1 cellular context compared by ENCODE assay signal in genomic region chr4:1041147-1041935, GRCh38.
TF ChIP-seq lines count a peak whose summit lies in the region.

No MANE protein-coding gene starts in this region.

TF ChIP-seq in IMR-90, 13 proteins besides CTCF, POLR2A, EP300 and RAD21 (continued from another document):
- TF ChIP-seq, protein P1, sequence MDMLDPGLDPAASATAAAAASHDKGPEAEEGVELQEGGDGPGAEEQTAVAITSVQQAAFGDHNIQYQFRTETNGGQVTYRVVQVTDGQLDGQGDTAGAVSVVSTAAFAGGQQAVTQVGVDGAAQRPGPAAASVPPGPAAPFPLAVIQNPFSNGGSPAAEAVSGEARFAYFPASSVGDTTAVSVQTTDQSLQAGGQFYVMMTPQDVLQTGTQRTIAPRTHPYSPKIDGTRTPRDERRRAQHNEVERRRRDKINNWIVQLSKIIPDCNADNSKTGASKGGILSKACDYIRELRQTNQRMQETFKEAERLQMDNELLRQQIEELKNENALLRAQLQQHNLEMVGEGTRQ (IDR thresholded peaks at IDR 0.05; ENCODE audit: low read depth, low read length), result no peak
- TF ChIP-seq RFX5 (IDR thresholded peaks at IDR 0.05; ENCODE audit: low read depth, low read length) (no peak), FOS (IDR thresholded peaks at IDR 0.05; ENCODE audit: low read depth, low read length) (no peak), CHD1 (IDR thresholded peaks at IDR 0.05; ENCODE audit: low read depth, low read length) (no peak), MAZ (IDR thresholded peaks at IDR 0.05; ENCODE audit: borderline replicate concordance, low read depth, low read length) (no peak), MAFK (IDR thresholded peaks at IDR 0.05; ENCODE audit: low read depth, low read length) (no peak), ELK1 (IDR thresholded peaks at IDR 0.05; ENCODE audit: borderline replicate concordance, low read depth, low read length) (no peak), BHLHE40 (IDR thresholded peaks at IDR 0.05; ENCODE audit: low read depth, low read length) (no peak), CEBPB (IDR thresholded peaks at IDR 0.05; ENCODE audit: low read depth, low read length) (no peak)
TF ChIP-seq in IMR-90: peak in this region for 0.
